11 cellular contexts compared by ENCODE assay signal in the genomic region with DNA sequence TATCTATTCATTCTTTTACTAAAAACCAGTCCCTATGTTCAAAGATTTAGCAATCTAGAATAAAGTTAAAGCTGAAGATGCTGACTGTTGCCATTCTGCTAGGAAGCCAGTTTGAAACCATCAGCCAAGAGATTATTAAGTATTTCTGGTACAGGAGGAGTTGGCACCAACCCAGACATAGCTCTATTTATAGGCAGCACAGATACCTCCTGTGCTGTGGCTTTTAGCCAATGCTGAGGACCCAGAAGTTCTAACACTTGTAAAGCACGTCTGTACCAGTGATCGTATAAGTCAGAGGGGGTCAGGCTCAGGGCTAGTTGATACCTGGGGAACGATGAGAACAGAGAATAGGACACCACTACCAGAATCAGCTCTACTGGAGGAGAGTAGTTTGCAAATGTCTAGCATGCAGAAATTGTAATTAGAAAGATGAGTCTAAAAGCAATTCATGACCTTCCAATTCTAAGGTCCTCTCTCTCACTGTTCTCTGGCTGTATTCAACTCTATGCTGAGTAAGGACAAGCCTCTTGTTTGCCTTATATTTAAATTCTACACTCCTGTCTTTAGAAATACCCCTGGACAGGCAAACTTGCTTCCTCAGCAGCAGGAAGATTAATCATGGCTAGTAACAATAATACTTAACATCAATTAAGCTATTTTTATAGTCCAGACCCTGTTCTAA.
DNase-seq lines count a peak whose midpoint lies in the region; ATAC-seq, FAIRE-seq and TF ChIP-seq lines count a peak whose summit lies in the region.
"Had no signal": no experiment of that assay in that cellular context is flagged by ENCODE, and none has a peak within 500 bp of the region (broad histone marks: within the 10 kb centered on the region; RNA-seq: fewer than 3 reads in every experiment).

No MANE protein-coding gene starts in this region.

- TF ChIP-seq CTCF in astrocyte of the cerebellum (IDR thresholded peaks at IDR 0.05; ENCODE audit: low read depth, low read length, missing control alignments), result no peak

- no peak overlapping the region for H3K27ac Mint-ChIP-seq in activated T-helper 1 cell treated with anti-CD3 and anti-CD28 coated beads, Interleukin-12 subunit alpha, Interleukin-12 subunit beta, Interleukin-2, Interleukin-4 antibody, amounts not matched to agents 30 ng/mL and 10 ng/mL and 1 ng/mL, durations not matched to agents 14 hours and 24 hours and 36 hours
- H3K27ac Mint-ChIP-seq in activated T-cell treated with anti-CD3 and anti-CD28 coated beads, Interleukin-2, amount 50 U/mL, for 72 hours, result no peak overlapping the region
- no peak overlapping the region for H3K27ac Mint-ChIP-seq in immature natural killer cell

- intact Hi-C loops in activated T-helper 1 cell treated with anti-CD3 and anti-CD28 coated beads, Interleukin-12 subunit alpha, Interleukin-12 subunit beta, Interleukin-2, Interleukin-4 antibody, amounts not matched to agents 30 ng/mL and 10 ng/mL and 1 ng/mL, durations not matched to agents 14 hours and 24 hours and 36 hours (cut with micrococcal nuclease), result no loop called here

- H3K4me3 ChIP-seq in astrocyte of the cerebellum (ENCODE audit: low read depth, low read length), result no peak overlapping the region
- H3K4me3 ChIP-seq: ascending aorta had no signal

- H3K36me3 Mint-ChIP-seq in activated T-helper 1 cell treated with anti-CD3 and anti-CD28 coated beads, Interleukin-12 subunit alpha, Interleukin-12 subunit beta, Interleukin-2, Interleukin-4 antibody, amounts not matched to agents 30 ng/mL and 10 ng/mL and 1 ng/mL, durations not matched to agents 14 hours and 24 hours and 36 hours (ENCODE audit: low read depth), result no peaks in the 10 kb centered on the region
- no peaks in the 10 kb centered on the region for H3K36me3 Mint-ChIP-seq in activated T-cell treated with anti-CD3 and anti-CD28 coated beads, Interleukin-2, amount 50 U/mL, for 72 hours (ENCODE audit: insufficient read depth in 2 of 2)
- no peaks in the 10 kb centered on the region for H3K36me3 Mint-ChIP-seq in immature natural killer cell

- H3K27me3 Mint-ChIP-seq in activated T-helper 1 cell treated with anti-CD3 and anti-CD28 coated beads, Interleukin-12 subunit alpha, Interleukin-12 subunit beta, Interleukin-2, Interleukin-4 antibody, amounts not matched to agents 30 ng/mL and 10 ng/mL and 1 ng/mL, durations not matched to agents 14 hours and 24 hours and 36 hours (ENCODE audit: insufficient read depth), result peaks cover 9% of the 10 kb centered on the region
- H3K27me3 Mint-ChIP-seq in activated T-cell treated with anti-CD3 and anti-CD28 coated beads, Interleukin-2, amount 50 U/mL, for 72 hours (ENCODE audit: low read depth), result peaks cover 13% of the 10 kb centered on the region
- peaks cover 0 to 4% (median 2%) of the 10 kb centered on the region in 3 donors for H3K27me3 Mint-ChIP-seq in immature natural killer cell (ENCODE audit: low read depth in 3 of 3)

- peak; percentile 42 for DNase-seq in D341Med (ENCODE audit: low spot score)
- DNase-seq in NCI-H1694 treated with DMSO at 0.1 percent for 48 hours (lab: John Stamatoyannopoulos, UW), result peak; percentile 82
- peak; percentile 42 for DNase-seq in astrocyte of the cerebellum (ENCODE audit: low read depth)
- DNase-seq in activated T-helper 1 cell treated with anti-CD3 and anti-CD28 coated beads, Interleukin-12 subunit alpha, Interleukin-12 subunit beta, Interleukin-2, Interleukin-4 antibody, amounts not matched to agents 30 ng/mL and 10 ng/mL and 1 ng/mL, durations not matched to agents 14 hours and 24 hours and 36 hours (ENCODE audit: low spot score), result no peak
- DNase-seq in UCSD-AML1 (lab: John Stamatoyannopoulos, UW; ENCODE audit: unreplicated experiment), result no peak
- no peak for DNase-seq in activated T-cell treated with anti-CD3 and anti-CD28 coated beads, Interleukin-2, amount 50 U/mL, for 72 hours
- no peak for DNase-seq in immature natural killer cell
- DNase-seq: erythroblast, T1000 had no signal

- H3K4me1 Mint-ChIP-seq in activated T-helper 1 cell treated with anti-CD3 and anti-CD28 coated beads, Interleukin-12 subunit alpha, Interleukin-12 subunit beta, Interleukin-2, Interleukin-4 antibody, amounts not matched to agents 30 ng/mL and 10 ng/mL and 1 ng/mL, durations not matched to agents 14 hours and 24 hours and 36 hours (ENCODE audit: low read depth), result peaks cover 6% of the 10 kb centered on the region
- no peaks in the 10 kb centered on the region for H3K4me1 Mint-ChIP-seq in activated T-cell treated with anti-CD3 and anti-CD28 coated beads, Interleukin-2, amount 50 U/mL, for 72 hours (ENCODE audit: low read depth)
- no peaks in the 10 kb centered on the region for H3K4me1 Mint-ChIP-seq in immature natural killer cell

- no peaks in the 10 kb centered on the region for H3K9me3 Mint-ChIP-seq in activated T-helper 1 cell treated with anti-CD3 and anti-CD28 coated beads, Interleukin-12 subunit alpha, Interleukin-12 subunit beta, Interleukin-2, Interleukin-4 antibody, amounts not matched to agents 30 ng/mL and 10 ng/mL and 1 ng/mL, durations not matched to agents 14 hours and 24 hours and 36 hours
- no peaks in the 10 kb centered on the region for H3K9me3 Mint-ChIP-seq in activated T-cell treated with anti-CD3 and anti-CD28 coated beads, Interleukin-2, amount 50 U/mL, for 72 hours
- peaks cover 0 to 12% (median 0%) of the 10 kb centered on the region in 6 donors for H3K9me3 Mint-ChIP-seq in immature natural killer cell

- FAIRE-seq in islet of Langerhans (lab: Jason Lieb, UNC), result peak; percentile 64

- H3K4me3 Mint-ChIP-seq in activated T-helper 1 cell treated with anti-CD3 and anti-CD28 coated beads, Interleukin-12 subunit alpha, Interleukin-12 subunit beta, Interleukin-2, Interleukin-4 antibody, amounts not matched to agents 30 ng/mL and 10 ng/mL and 1 ng/mL, durations not matched to agents 14 hours and 24 hours and 36 hours, result no peak overlapping the region
- no peak overlapping the region for H3K4me3 Mint-ChIP-seq in activated T-cell treated with anti-CD3 and anti-CD28 coated beads, Interleukin-2, amount 50 U/mL, for 72 hours
- no peak overlapping the region for H3K4me3 Mint-ChIP-seq in immature natural killer cell

- in situ Hi-C loops in astrocyte of the cerebellum (cut with HindIII; ENCODE audit: low sequenced_read_pairs), result no loop called here

- no peak for ATAC-seq in activated T-cell treated with anti-CD3 and anti-CD28 coated beads, Interleukin-2, amount 50 U/mL, for 72 hours (replicated peaks in 1 of 2)

Comparison
In these comparisons a context has a peak if more than half of its experiments do, and no peak if none do; other contexts are left out.
1. DNase-seq: peak in D341Med (single experiment), NCI-H1694 treated with DMSO at 0.1 percent for 48 hours (single experiment) and astrocyte of the cerebellum (single experiment); none in activated T-helper 1 cell treated with anti-CD3 and anti-CD28 coated beads, Interleukin-12 subunit alpha, Interleukin-12 subunit beta, Interleukin-2, Interleukin-4 antibody, amounts not matched to agents 30 ng/mL and 10 ng/mL and 1 ng/mL, durations not matched to agents 14 hours and 24 hours and 36 hours (single experiment), UCSD-AML1 (single experiment), activated T-cell treated with anti-CD3 and anti-CD28 coated beads, Interleukin-2, amount 50 U/mL, for 72 hours (0 of 2) and immature natural killer cell (0 of 3).